ENCODE assay signal across 10 cellular contexts in genomic region chr9:130426883-130427282, GRCh38. TPM values are rescaled to one million over a fixed set of nuclear protein-coding genes. Genes with fewer than 3 reads are reported as not detected.
A peak's percentile ranks its signal among the peaks of the same experiment; 100 is the strongest.
DNase-seq lines count a peak whose midpoint lies in the region; ATAC-seq and TF ChIP-seq lines count a peak whose summit lies in the region.
"Had no signal": no experiment of that assay in that cellular context is flagged by ENCODE, and none has a peak within 500 bp of the region (broad histone marks: within the 10 kb centered on the region; RNA-seq: fewer than 3 reads in every experiment).

No MANE protein-coding gene starts in this region.

- H3K36me3 ChIP-seq in MM.1S (replicated peaks; ENCODE audit: insufficient read depth, low read length), result no peaks in the 10 kb centered on the region
- H3K36me3 ChIP-seq: adrenal gland had no signal

- no peak overlapping the region for H4K5ac ChIP-seq in H9 (ENCODE audit: insufficient read length, low read depth, low read length)

- no peaks in the 10 kb centered on the region for H3K23me2 ChIP-seq in H9 (ENCODE audit: insufficient read length, low read depth, low read length, poor library complexity, severe bottlenecking)

- TF ChIP-seq CTCF in H9 (conservative IDR thresholded peaks at IDR 0.05) (no peak), WTC11 (IDR thresholded peaks at IDR 0.05) (no peak), MM.1S (IDR thresholded peaks at IDR 0.05; ENCODE audit: low read length) (no peak)

- H4K91ac ChIP-seq in H9 (ENCODE audit: insufficient read length, low read depth, low read length), result no peak overlapping the region

- no peak overlapping the region for H3K4ac ChIP-seq in H9 (ENCODE audit: low read depth, low read length)

- H3K14ac ChIP-seq in H9 (ENCODE audit: insufficient read depth, low read length), result no peak overlapping the region; the same call in 1 of the 2 replicates

- H3K9me2 ChIP-seq in MM.1S (replicated peaks; ENCODE audit: insufficient read depth, low read length), result no peaks in the 10 kb centered on the region

- WGBS in H9 (ENCODE audit: extremely low coverage, insufficient read length, low lambda C conversion rate), result no CpG with 5 or more reads among the region's 10 CpGs

- no peak overlapping the region for H3K4me3 Mint-ChIP-seq in H9
- H3K4me3 Mint-ChIP-seq in WTC11, result no peak overlapping the region
- H3K4me3 Mint-ChIP-seq: CD8-positive, alpha-beta T cell had no signal

- H4K8ac ChIP-seq in H9 (replicated peaks; ENCODE audit: insufficient read length, low read depth, low read length), result no peak overlapping the region

- H3K9me3 ChIP-seq in H9 (ENCODE audit: control insufficient read depth, low read depth, low read length), result no peaks in the 10 kb centered on the region
- H3K9me3 ChIP-seq in MM.1S (replicated peaks; ENCODE audit: insufficient read depth, low read length), result no peaks in the 10 kb centered on the region
- H3K9me3 ChIP-seq: adrenal gland had no signal

- H2BK20ac ChIP-seq in H9 (ENCODE audit: low read depth, low read length, poor library complexity, severe bottlenecking), result no peak overlapping the region

- no peak overlapping the region for H3K18ac ChIP-seq in H9 (ENCODE audit: insufficient read length, low read depth, low read length)

- H3K27me3 Mint-ChIP-seq in H9 (ENCODE audit: low read depth) (peaks cover 12% of the 10 kb centered on the region), WTC11 (ENCODE audit: low read depth) (no peaks in the 10 kb centered on the region)

- H3K23ac ChIP-seq in H9 (ENCODE audit: insufficient read length, low read depth, low read length), result no peak overlapping the region

- no peaks in the 10 kb centered on the region for H4K20me1 ChIP-seq in H9 (ENCODE audit: control insufficient read depth, insufficient read depth, insufficient read length)
- H4K20me1 ChIP-seq in MM.1S (ENCODE audit: insufficient read depth, low read length), result no peaks in the 10 kb centered on the region

- H2BK5ac ChIP-seq in H9 (ENCODE audit: insufficient read length, low read length), result no peak overlapping the region

- no peak overlapping the region for H3K27ac ChIP-seq in H9 (ENCODE audit: insufficient read length, low read depth, low read length)
- H3K27ac ChIP-seq in MM.1S (ENCODE audit: low read length), result no peak overlapping the region
- H3K27ac ChIP-seq: adrenal gland had no signal

- H3K79me2 ChIP-seq in H9 (ENCODE audit: insufficient read depth, low read length) (no peaks in the 10 kb centered on the region), MM.1S (ENCODE audit: low read length) (no peaks in the 10 kb centered on the region)

- no peak overlapping the region for H2BK12ac ChIP-seq in H9 (ENCODE audit: insufficient read length, low read depth, low read length)

- H2AFZ ChIP-seq in H9 (ENCODE audit: low read length) (no peak overlapping the region), MM.1S (ENCODE audit: low read length) (no peak overlapping the region)

- H3K4me3 ChIP-seq in MM.1S (ENCODE audit: low read length), result no peak overlapping the region
- H3K4me3 ChIP-seq: adrenal gland had no signal

- ATAC-seq in WTC11, result peak; percentile 43
- peak; percentile 33 for ATAC-seq in left ventricle myocardium superior
- no peak for ATAC-seq in GM19351 (IDR thresholded peaks at IDR 0.05; ENCODE audit: unreplicated experiment)
- ATAC-seq: CD8-positive, alpha-beta T cell had no signal

- peaks cover 3% of the 10 kb centered on the region; the same call in 1 of the 2 replicates for H3K4me1 ChIP-seq in H9 (ENCODE audit: insufficient read depth, low read length)
- no peaks in the 10 kb centered on the region for H3K4me1 ChIP-seq in MM.1S (ENCODE audit: low read length)
- H3K4me1 ChIP-seq: adrenal gland had no signal

- H3K9me3 Mint-ChIP-seq in H9 (no peaks in the 10 kb centered on the region), WTC11 (no peaks in the 10 kb centered on the region)
- H3K9me3 Mint-ChIP-seq: CD8-positive, alpha-beta T cell had no signal

- POLR2A ChIA-PET in WTC11 (lab: Charles Lee), result no interaction called here

- no peaks in the 10 kb centered on the region for H3F3A ChIP-seq in MM.1S (ENCODE audit: insufficient read depth, low read length)

- no peak overlapping the region for H2AK5ac ChIP-seq in H9 (ENCODE audit: insufficient read length, low read length)

- H3K27me3 ChIP-seq in H9 (ENCODE audit: insufficient read depth, low read length), result no peaks in the 10 kb centered on the region
- peaks cover 96% of the 10 kb centered on the region for H3K27me3 ChIP-seq in MM.1S (replicated peaks; ENCODE audit: insufficient read depth, low read length)
- H3K27me3 ChIP-seq: adrenal gland had no signal

- H3K36me3 Mint-ChIP-seq in H9 (ENCODE audit: insufficient read depth in 1 of 3, low read depth in 3 of 3) (peaks cover 0 to 5% (median 2%) of the 10 kb centered on the region in 3 experiments; a peak in 2 of 7 replicates), WTC11 (no peaks in the 10 kb centered on the region)
- H3K36me3 Mint-ChIP-seq: CD8-positive, alpha-beta T cell had no signal

- H3K4me2 ChIP-seq in H9 (ENCODE audit: insufficient read depth, insufficient read length, low read length) (no peak overlapping the region), MM.1S (ENCODE audit: low read depth, low read length) (no peak overlapping the region)

- peak overlapping the region in 1 of 3 experiments; percentile 84; a peak in 1 of 7 replicates for H3K27ac Mint-ChIP-seq in H9
- H3K27ac Mint-ChIP-seq in WTC11, result peak overlapping the region; percentile 75; the same call in 1 of the 2 replicates
- H3K27ac Mint-ChIP-seq: CD8-positive, alpha-beta T cell had no signal

- CTCF ChIA-PET in WTC11 (lab: Charles Lee), result interaction anchor here (0.9 to 1.7 kb wide), 2 partner anchors 27 to 100 kb away, joined by 4 to 7 read pairs; no protein-coding TSS in a partner anchor

- H3K9ac ChIP-seq in H9 (ENCODE audit: extremely low read depth, insufficient read length, low read length) (no peak overlapping the region), MM.1S (ENCODE audit: low read length) (no peak overlapping the region)

- DNase-seq in 8988T (peak; percentile 96), H9 (peak; percentile 60), WTC11 (ENCODE audit: low spot score) (no peak), left ventricle myocardium superior (no peak), GM19240 (ENCODE audit: insufficient read length, low spot score) (no peak), MM.1S (no peak), posterior cingulate gyrus (no peak)
- DNase-seq: CD8-positive, alpha-beta T cell had no signal

- H3K79me1 ChIP-seq in H9 (ENCODE audit: insufficient read depth, low read depth, low read length, poor library complexity, severe bottlenecking), result no peaks in the 10 kb centered on the region

- H3T11ph ChIP-seq in H9 (ENCODE audit: low read length), result no peak overlapping the region

- H2BK120ac ChIP-seq in H9 (ENCODE audit: low read depth, low read length, poor library complexity, severe bottlenecking), result no peak overlapping the region

- H2BK15ac ChIP-seq in H9 (ENCODE audit: low read depth, low read length), result no peak overlapping the region

- peaks cover 14 to 18% of the 10 kb centered on the region in 2 experiments for H3K4me1 Mint-ChIP-seq in H9
- peaks cover 19% of the 10 kb centered on the region for H3K4me1 Mint-ChIP-seq in WTC11

- H3K56ac ChIP-seq in H9 (ENCODE audit: insufficient read length, low read depth, low read length), result no peak overlapping the region

- intact Hi-C loops in left ventricle myocardium superior (cut with micrococcal nuclease), result no loop called here
- intact Hi-C loops in posterior cingulate gyrus (cut with DNase I), result no loop called here

TF ChIP-seq in WTC11, 78 proteins besides CTCF, POLR2A, EP300 and RAD21 (continues in another document):
- TF ChIP-seq IRF1 (CRISPR knock-in tag; IDR thresholded peaks at IDR 0.05), result no peak
- TF ChIP-seq GABPB1 (CRISPR knock-in tag; IDR thresholded peaks at IDR 0.05), result no peak
- TF ChIP-seq ZMAT4 (CRISPR knock-in tag; IDR thresholded peaks at IDR 0.05), result no peak
- no peak for TF ChIP-seq OVOL2 (CRISPR knock-in tag; IDR thresholded peaks at IDR 0.05; ENCODE audit: borderline replicate concordance)
- TF ChIP-seq SOX15 (CRISPR knock-in tag; IDR thresholded peaks at IDR 0.05), result no peak
- no peak for TF ChIP-seq KAT7 (CRISPR knock-in tag; IDR thresholded peaks at IDR 0.05; ENCODE audit: borderline replicate concordance)
- no peak for TF ChIP-seq IRF2 (CRISPR knock-in tag; IDR thresholded peaks at IDR 0.05; ENCODE audit: borderline replicate concordance, low read depth)
- no peak for TF ChIP-seq ERG (CRISPR knock-in tag; IDR thresholded peaks at IDR 0.05)

RNA-seq across cellular contexts. Expression of gene ASS1, which starts 17.9 kb away (rescaled TPM):
- 118 and 122 TPM in 2 replicates for total RNA-seq in H9 (2021)
- 71.0 to 95.7 TPM (median 74.2 TPM) in 3 replicates for total RNA-seq in WTC11 (2021)
- 65.5 TPM for total RNA-seq in left ventricle myocardium superior
- total RNA-seq: CD8-positive, alpha-beta T cell had no signal

Comparison
In these comparisons a context has a peak if more than half of its experiments do, and no peak if none do; other contexts are left out.
1. DNase-seq: peak in 8988T (single experiment) and H9 (single experiment); none in WTC11 (single experiment), left ventricle myocardium superior (single experiment), GM19240 (single experiment), MM.1S (single experiment) and posterior cingulate gyrus (0 of 10).